ENCODE assay signal across 9 cellular contexts in genomic region chr7:49001610-49002033, GRCh38.
DNase-seq lines count a peak whose midpoint lies in the region; ATAC-seq and TF ChIP-seq lines count a peak whose summit lies in the region.
"Had no signal": no experiment of that assay in that cellular context is flagged by ENCODE, and none has a peak within 500 bp of the region (broad histone marks: within the 10 kb centered on the region; RNA-seq: fewer than 3 reads in every experiment).

No MANE protein-coding gene starts in this region.

- ATAC-seq in GM19468 (IDR thresholded peaks at IDR 0.05; ENCODE audit: extremely low read depth, unreplicated experiment) (peak; percentile 68), HG03342 (IDR thresholded peaks at IDR 0.05; ENCODE audit: unreplicated experiment) (peak; percentile 99)
- no peak for ATAC-seq in naive thymus-derived CD4-positive, alpha-beta T cell

- H3K9me3 ChIP-seq in OCI-LY1 (ENCODE audit: low read length) (no peaks in the 10 kb centered on the region), prostate gland (no peaks in the 10 kb centered on the region)
- no peaks in the 10 kb centered on the region for H3K9me3 ChIP-seq in naive thymus-derived CD4-positive, alpha-beta T cell (ENCODE audit: control insufficient read depth in 2 of 3, low read length in 3 of 3)

- H3K4me3 ChIP-seq in OCI-LY1 (ENCODE audit: low read depth, low read length, poor library complexity, severe bottlenecking) (no peak overlapping the region), prostate gland (no peak overlapping the region)
- H3K4me3 ChIP-seq in naive thymus-derived CD4-positive, alpha-beta T cell (ENCODE audit: low read length) = no peak overlapping the region

- no peak overlapping the region for H3K27ac Mint-ChIP-seq in endothelial cell (ENCODE audit: unreplicated experiment)
- no peak overlapping the region for H3K27ac Mint-ChIP-seq in naive thymus-derived CD4-positive, alpha-beta T cell
- H3K27ac Mint-ChIP-seq: activated naive CD8-positive, alpha-beta T cell had no signal

- TF ChIP-seq CTCF in OCI-LY1 (IDR thresholded peaks at IDR 0.05; ENCODE audit: low read length) (peak; percentile 95), endothelial cell (IDR thresholded peaks at IDR 0.05; ENCODE audit: unreplicated experiment) (peak; percentile 54), prostate gland (IDR thresholded peaks at IDR 0.05) (peak in 3 of 4 experiments; percentile 13 to 27 (median 17))

- H3K9ac ChIP-seq in OCI-LY1 (ENCODE audit: low read length) = no peak overlapping the region

- no peaks in the 10 kb centered on the region for H3K27me3 ChIP-seq in OCI-LY1 (ENCODE audit: insufficient read depth, low read length)
- no peaks in the 10 kb centered on the region for H3K27me3 ChIP-seq in prostate gland (replicated peaks; ENCODE audit: insufficient read depth)
- no peaks in the 10 kb centered on the region for H3K27me3 ChIP-seq in naive thymus-derived CD4-positive, alpha-beta T cell (ENCODE audit: control insufficient read depth in 2 of 2, insufficient read depth in 2 of 2, low read length in 2 of 2)

- H3F3A ChIP-seq in OCI-LY1 (ENCODE audit: insufficient read depth, low read length) = no peaks in the 10 kb centered on the region

- CTCF ChIA-PET in naive thymus-derived CD4-positive, alpha-beta T cell (lab: Charles Lee) = no interaction called here

- H3K27ac ChIP-seq in OCI-LY1 (ENCODE audit: low read depth, low read length, poor library complexity, severe bottlenecking) (no peak overlapping the region), prostate gland (no peak overlapping the region)
- H3K27ac ChIP-seq in naive thymus-derived CD4-positive, alpha-beta T cell (ENCODE audit: low read depth, low read length) = no peak overlapping the region

- no peaks in the 10 kb centered on the region for H3K9me3 Mint-ChIP-seq in endothelial cell (ENCODE audit: unreplicated experiment)
- H3K9me3 Mint-ChIP-seq in naive thymus-derived CD4-positive, alpha-beta T cell = peaks cover 1 to 24% (median 7%) of the 10 kb centered on the region in 11 donors

- H3K4me1 Mint-ChIP-seq in endothelial cell (ENCODE audit: unreplicated experiment) = no peaks in the 10 kb centered on the region
- peaks cover 0 to 1% (median 0%) of the 10 kb centered on the region in 7 donors for H3K4me1 Mint-ChIP-seq in naive thymus-derived CD4-positive, alpha-beta T cell

- no peaks in the 10 kb centered on the region for H3K4me1 ChIP-seq in OCI-LY1 (ENCODE audit: insufficient read depth, low read length, severe bottlenecking)
- no peaks in the 10 kb centered on the region for H3K4me1 ChIP-seq in prostate gland (replicated peaks)
- H3K4me1 ChIP-seq in naive thymus-derived CD4-positive, alpha-beta T cell (ENCODE audit: control insufficient read depth in 2 of 2, insufficient read depth in 2 of 2, low read length in 2 of 2) = no peaks in the 10 kb centered on the region

- peak; percentile 20 to 30 for DNase-seq in NCI-H2081 (lab: John Stamatoyannopoulos, UW)
- DNase-seq in NCI-H2081 treated with DMSO at 0.1 percent for 48 hours (lab: John Stamatoyannopoulos, UW) = no peak
- peak; percentile 64 for DNase-seq in endothelial cell (ENCODE audit: low spot score)
- DNase-seq in prostate gland (ENCODE audit: low spot score) = no peak
- no peak for DNase-seq in naive thymus-derived CD4-positive, alpha-beta T cell

- H2AFZ ChIP-seq in OCI-LY1 (ENCODE audit: low read length) = peak overlapping the region; percentile 73

- intact Hi-C loops in prostate gland (cut with DNase I) = no loop called here
- intact Hi-C loops in naive thymus-derived CD4-positive, alpha-beta T cell (cut with micrococcal nuclease) = loop anchor here in 1 of 2 donors (2.0 kb wide), 1 partner anchor 851 kb away; no protein-coding TSS in a partner anchor

- no peaks in the 10 kb centered on the region; the same call in 1 of the 2 replicates for H4K20me1 ChIP-seq in OCI-LY1 (ENCODE audit: insufficient read depth, low read length)

- POLR2A ChIA-PET in naive thymus-derived CD4-positive, alpha-beta T cell (lab: Charles Lee) = no interaction called here

- H3K27me3 Mint-ChIP-seq in endothelial cell (ENCODE audit: unreplicated experiment) = no peaks in the 10 kb centered on the region
- no peaks in the 10 kb centered on the region for H3K27me3 Mint-ChIP-seq in naive thymus-derived CD4-positive, alpha-beta T cell

- H3K36me3 Mint-ChIP-seq in endothelial cell (ENCODE audit: low read depth, unreplicated experiment) = no peaks in the 10 kb centered on the region
- no peaks in the 10 kb centered on the region for H3K36me3 Mint-ChIP-seq in naive thymus-derived CD4-positive, alpha-beta T cell
- H3K36me3 Mint-ChIP-seq: activated naive CD8-positive, alpha-beta T cell had no signal

- WGBS in prostate gland = 27% methylated on average over 1 of the region's 1 CpG

- H3K36me3 ChIP-seq in OCI-LY1 (ENCODE audit: insufficient read depth, low read length) = no peaks in the 10 kb centered on the region
- H3K36me3 ChIP-seq in prostate gland = no peaks in the 10 kb centered on the region
- no peaks in the 10 kb centered on the region for H3K36me3 ChIP-seq in naive thymus-derived CD4-positive, alpha-beta T cell (ENCODE audit: control insufficient read depth in 2 of 3, insufficient read depth in 3 of 3, low read length in 3 of 3)

- no peak for TF ChIP-seq POLR2A in prostate gland (IDR thresholded peaks at IDR 0.05)

- H3K9me2 ChIP-seq in OCI-LY1 (ENCODE audit: low read depth, low read length) = no peaks in the 10 kb centered on the region

- no peak overlapping the region for H3K4me3 Mint-ChIP-seq in endothelial cell (ENCODE audit: unreplicated experiment)
- no peak overlapping the region for H3K4me3 Mint-ChIP-seq in naive thymus-derived CD4-positive, alpha-beta T cell
- H3K4me3 Mint-ChIP-seq: activated naive CD8-positive, alpha-beta T cell had no signal

- no peaks in the 10 kb centered on the region for H3K79me2 ChIP-seq in OCI-LY1 (ENCODE audit: insufficient read depth, low read length)

- H3K4me2 ChIP-seq in OCI-LY1 (ENCODE audit: low read length) = peak overlapping the region; percentile 10; the same call in 1 of the 2 replicates

Comparison
In these comparisons a context has a peak if more than half of its experiments do, and no peak if none do; other contexts are left out.
1. DNase-seq: peak in NCI-H2081 (2 of 2) and endothelial cell (single experiment); none in NCI-H2081 treated with DMSO at 0.1 percent for 48 hours (single experiment), prostate gland (single experiment) and naive thymus-derived CD4-positive, alpha-beta T cell (0 of 9).
2. CTCF ChIP-seq: peak in every context shown above with its lines; median percentile 95 in OCI-LY1; 54 in endothelial cell; 17 in prostate gland.